Comparison of ENCODE assay signal across 1 cellular context in the genomic region with DNA sequence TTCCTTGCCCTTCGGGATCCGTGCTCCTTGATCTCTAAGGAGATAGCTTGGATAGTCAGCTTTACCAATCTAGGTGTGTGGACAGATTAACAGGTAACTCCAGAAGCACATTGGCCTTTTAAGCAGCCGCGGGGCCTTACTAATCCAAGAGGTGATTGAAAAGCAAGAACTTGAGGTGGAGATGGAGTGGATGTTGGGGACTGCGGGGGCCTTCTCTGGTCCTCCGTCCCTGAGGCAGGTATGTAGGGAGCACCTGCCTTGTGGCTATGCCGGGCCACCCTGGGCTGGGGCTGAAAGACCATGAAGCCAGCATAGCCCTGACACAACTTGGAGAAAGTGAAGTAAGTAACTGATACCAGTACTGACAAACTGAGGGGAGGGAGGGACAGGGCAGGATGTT.
TF ChIP-seq lines count a peak whose summit lies in the region.

No MANE protein-coding gene starts in this region.

TF ChIP-seq in HepG2, 621 proteins besides CTCF, POLR2A, EP300 and RAD21:
- no peak for TF ChIP-seq ZNF12 (CRISPR knock-in tag; IDR thresholded peaks at IDR 0.05)
- no peak for TF ChIP-seq STAG1 (CRISPR knock-in tag; IDR thresholded peaks at IDR 0.05)
- TF ChIP-seq, protein P1, sequence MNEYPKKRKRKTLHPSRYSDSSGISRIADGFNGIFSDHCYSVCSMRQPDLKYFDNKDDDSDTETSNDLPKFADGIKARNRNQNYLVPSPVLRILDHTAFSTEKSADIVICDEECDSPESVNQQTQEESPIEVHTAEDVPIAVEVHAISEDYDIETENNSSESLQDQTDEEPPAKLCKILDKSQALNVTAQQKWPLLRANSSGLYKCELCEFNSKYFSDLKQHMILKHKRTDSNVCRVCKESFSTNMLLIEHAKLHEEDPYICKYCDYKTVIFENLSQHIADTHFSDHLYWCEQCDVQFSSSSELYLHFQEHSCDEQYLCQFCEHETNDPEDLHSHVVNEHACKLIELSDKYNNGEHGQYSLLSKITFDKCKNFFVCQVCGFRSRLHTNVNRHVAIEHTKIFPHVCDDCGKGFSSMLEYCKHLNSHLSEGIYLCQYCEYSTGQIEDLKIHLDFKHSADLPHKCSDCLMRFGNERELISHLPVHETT (CRISPR knock-in tag; conservative IDR thresholded peaks at IDR 0.05) = no peak
- TF ChIP-seq ZNF20 (CRISPR knock-in tag; IDR thresholded peaks at IDR 0.05) = no peak
- TF ChIP-seq, protein P2, sequence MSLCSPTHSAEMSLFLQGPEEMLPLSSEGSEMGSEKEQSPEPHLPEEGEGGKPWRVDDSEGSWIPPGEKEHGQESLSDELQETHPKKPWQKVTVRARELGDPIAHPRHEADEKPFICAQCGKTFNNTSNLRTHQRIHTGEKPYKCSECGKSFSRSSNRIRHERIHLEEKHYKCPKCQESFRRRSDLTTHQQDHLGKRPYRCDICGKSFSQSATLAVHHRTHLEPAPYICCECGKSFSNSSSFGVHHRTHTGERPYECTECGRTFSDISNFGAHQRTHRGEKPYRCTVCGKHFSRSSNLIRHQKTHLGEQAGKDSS (CRISPR knock-in tag; IDR thresholded peaks at IDR 0.05; ENCODE audit: borderline replicate concordance, low read depth) = no peak
- no peak for TF ChIP-seq NCOR1 (IDR thresholded peaks at IDR 0.05; ENCODE audit: borderline replicate concordance, low read length)
